9 cellular contexts compared by ENCODE assay signal in genomic region chr2:6917761-6918421, GRCh38. TPM values are rescaled to one million over a fixed set of nuclear protein-coding genes. Genes with fewer than 3 reads are reported as not detected.
A peak's percentile ranks its signal among the peaks of the same experiment; 100 is the strongest.
DNase-seq lines count a peak whose midpoint lies in the region; ATAC-seq, FAIRE-seq and TF ChIP-seq lines count a peak whose summit lies in the region.
"Had no signal": no experiment of that assay in that cellular context is flagged by ENCODE, and none has a peak within 500 bp of the region (broad histone marks: within the 10 kb centered on the region; RNA-seq: fewer than 3 reads in every experiment).

No MANE protein-coding gene starts in this region.

- H3K14ac ChIP-seq in H1 (ENCODE audit: insufficient read length): no peak overlapping the region

- H3K4me3 Mint-ChIP-seq in natural killer cell treated with Interleukin-12 subunit alpha and Interleukin-12 subunit beta and Interleukin-15 and Interleukin-18, amount 100 ng/mL, for 72 hours: peak overlapping the region; percentile 81

- H3K27ac ChIP-seq in PC-9 (no peak overlapping the region), H1 (ENCODE audit: low read depth, low read length) (no peak overlapping the region)

- no peak for TF ChIP-seq RAD21 in H1 (IDR thresholded peaks at IDR 0.05 in 1 of 2, conservative IDR thresholded peaks at IDR 0.05 in 1 of 2; ENCODE audit: low read depth in 2 of 2, low read length in 2 of 2)

- no TSS peak for BruUV-seq in PC-9 (replicated peaks; lab: Mats Ljungman, UMichigan)

- no peaks in the 10 kb centered on the region for H3K27me3 ChIP-seq in GM06990 (replicated peaks; ENCODE audit: control insufficient read depth, insufficient read depth, low read length)
- no peaks in the 10 kb centered on the region for H3K27me3 ChIP-seq in PC-9 (ENCODE audit: insufficient read depth, low read depth)
- H3K27me3 ChIP-seq in H1 (replicated peaks in 1 of 4; ENCODE audit: control insufficient read depth in 3 of 4, extremely low read depth in 1 of 4, insufficient read depth in 3 of 4, low read length in 3 of 4): peaks cover 0 to 12% (median under 1%) of the 10 kb centered on the region in 4 experiments; a peak in 2 of 7 replicates

- H2AK5ac ChIP-seq in H1 (ENCODE audit: low read depth, low read length): no peak overlapping the region

- CTCF ChIA-PET in PC-9 (lab: Charles Lee): no interaction called here
- CTCF ChIA-PET in H1 (lab: Charles Lee; ENCODE audit: partially characterized antibody): interaction anchor here (0.6 to 5.1 kb wide), 8 partner anchors 12 to 286 kb away, joined by 3 to 22 read pairs (median 4); no protein-coding TSS in a partner anchor

- peaks cover 7% of the 10 kb centered on the region; the same call in 1 of the 2 replicates for H3K79me1 ChIP-seq in H1 (ENCODE audit: low read depth, low read length)

- H2BK12ac ChIP-seq in H1 (ENCODE audit: low read depth, low read length): no peak overlapping the region

- H3F3A ChIP-seq in PC-9 (ENCODE audit: insufficient read depth, low read depth): no peaks in the 10 kb centered on the region

- H3K79me2 ChIP-seq in PC-9 (ENCODE audit: low read depth) (no peaks in the 10 kb centered on the region), H1 (ENCODE audit: control insufficient read depth in 1 of 2, insufficient read depth in 2 of 2, low read length in 2 of 2) (peaks cover 0 to 5% of the 10 kb centered on the region in 2 experiments; a peak in 2 of 4 replicates)

- H2BK20ac ChIP-seq in H1 (ENCODE audit: low read length): no peak overlapping the region

- peak overlapping the region; percentile 24; the same call in 1 of the 2 replicates for H3K18ac ChIP-seq in H1 (ENCODE audit: extremely low read depth, low read length)

- peaks cover 6% of the 10 kb centered on the region for H3K23me2 ChIP-seq in H1 (ENCODE audit: low read depth, low read length)

- H3K4me2 ChIP-seq in PC-9: peak overlapping the region; percentile 73
- H3K4me2 ChIP-seq in H1 (ENCODE audit: insufficient read depth in 1 of 2, low read depth in 2 of 2, low read length in 2 of 2): peak overlapping the region; percentile 82 to 83

- H2BK5ac ChIP-seq in H1 (ENCODE audit: low read depth, low read length): no peak overlapping the region

- H3K9ac ChIP-seq in H1 (replicated peaks in 1 of 4; ENCODE audit: extremely low read depth in 1 of 4, low read depth in 3 of 4, low read length in 3 of 4): peak overlapping the region; percentile 29 to 89 (median 53); a peak in 6 of 7 replicates

- H3K36me3 Mint-ChIP-seq in natural killer cell treated with Interleukin-12 subunit alpha and Interleukin-12 subunit beta and Interleukin-15 and Interleukin-18, amount 100 ng/mL, for 72 hours: peaks cover 7% of the 10 kb centered on the region

- peak overlapping the region in 1 of 2 donors; percentile 60 for H3K27ac Mint-ChIP-seq in natural killer cell treated with Interleukin-12 subunit alpha and Interleukin-12 subunit beta and Interleukin-15 and Interleukin-18, amount 100 ng/mL, for 72 hours

- TF ChIP-seq CTCF in GM06990 (IDR thresholded peaks at IDR 0.05; ENCODE audit: insufficient read depth, low read length, poor library complexity, severe bottlenecking) (no peak), PC-9 (conservative IDR thresholded peaks at IDR 0.05) (no peak), H1 (IDR thresholded peaks at IDR 0.05; ENCODE audit: control extremely low read depth in 1 of 3, insufficient read depth in 1 of 3, low read depth in 1 of 3, low read length in 3 of 3) (peak in 1 of 3 experiments; percentile 7; a peak in 1 of 4 replicates)

- FAIRE-seq in H1 (lab: Jason Lieb, UNC) (no peak), frontal cortex (lab: Jason Lieb, UNC) (no peak)
- FAIRE-seq: TTC549 had no signal

- peak; percentile 10 for ATAC-seq in GM21737 (IDR thresholded peaks at IDR 0.05; ENCODE audit: unreplicated experiment)
- ATAC-seq in natural killer cell treated with Interleukin-12 subunit alpha and Interleukin-12 subunit beta and Interleukin-15 and Interleukin-18, amount 100 ng/mL, for 72 hours: peak; percentile 61 to 66

- no peak overlapping the region for H4K5ac ChIP-seq in H1 (ENCODE audit: insufficient read length, low read depth, low read length)

- H3K4ac ChIP-seq in H1 (replicated peaks; ENCODE audit: insufficient read length, low read depth, low read length): no peak overlapping the region

- no peak overlapping the region for H2BK120ac ChIP-seq in H1 (replicated peaks; ENCODE audit: low read depth, low read length)

- no peaks in the 10 kb centered on the region for H3K27me3 Mint-ChIP-seq in natural killer cell treated with Interleukin-12 subunit alpha and Interleukin-12 subunit beta and Interleukin-15 and Interleukin-18, amount 100 ng/mL, for 72 hours

- POLR2A ChIA-PET in PC-9 (lab: Charles Lee; ENCODE audit: unreplicated experiment): no interaction called here
- POLR2A ChIA-PET in H1 (lab: Charles Lee; ENCODE audit: partially characterized antibody): interaction anchor here (1.1 to 2.5 kb wide), 2 partner anchors 11 to 1224 kb away, joined by 3 to 7 read pairs; no protein-coding TSS in a partner anchor

- no peak for TF ChIP-seq EP300 in H1 (IDR thresholded peaks at IDR 0.05; ENCODE audit: borderline replicate concordance in 1 of 2, low read depth in 2 of 2, low read length in 2 of 2)

- intact Hi-C loops in PC-9 (cut with micrococcal nuclease; ENCODE audit: unreplicated experiment): no loop called here

- DNase-seq in GM06990 (ENCODE audit: extremely low read depth, insufficient read length) (peak; percentile 19), PC-9 (no peak), H1 (ENCODE audit: low read depth in 1 of 2, low spot score in 2 of 2) (peak in 1 of 2 experiments; percentile 73), GF-D8 (lab: John Stamatoyannopoulos, UW) (no peak), frontal cortex (ENCODE audit: low spot score in 2 of 2) (no peak)
- no peak for DNase-seq in natural killer cell treated with Interleukin-12 subunit alpha and Interleukin-12 subunit beta and Interleukin-15 and Interleukin-18, amount 100 ng/mL, for 72 hours (ENCODE audit: low spot score)
- DNase-seq in stimulated activated naive CD4-positive, alpha-beta T cell treated with Interleukin-2 at 50 U/mL for 16 hours (lab: John Stamatoyannopoulos, UW): no peak

- H3K36me3 ChIP-seq in GM06990 (ENCODE audit: control insufficient read depth, insufficient read depth, low read length) (no peaks in the 10 kb centered on the region; the same call in 1 of the 2 replicates), PC-9 (ENCODE audit: low read depth) (no peaks in the 10 kb centered on the region), H1 (ENCODE audit: control insufficient read depth in 2 of 4, insufficient read depth in 4 of 4, low read length in 3 of 4) (no peaks in the 10 kb centered on the region)

- TF ChIP-seq POLR2A in H1 (IDR thresholded peaks at IDR 0.05; ENCODE audit: control extremely low read depth in 1 of 2, low read depth in 2 of 2, low read length in 2 of 2): no peak

- H2AFZ ChIP-seq in PC-9: peak overlapping the region; percentile 48
- no peak overlapping the region; the same call in 1 of the 2 replicates for H2AFZ ChIP-seq in H1 (ENCODE audit: low read length)

- H4K91ac ChIP-seq in H1 (replicated peaks; ENCODE audit: insufficient read length, low read length): no peak overlapping the region

- no peaks in the 10 kb centered on the region for H3K9me3 Mint-ChIP-seq in natural killer cell treated with Interleukin-12 subunit alpha and Interleukin-12 subunit beta and Interleukin-15 and Interleukin-18, amount 100 ng/mL, for 72 hours

- H4K8ac ChIP-seq in H1 (ENCODE audit: extremely low read depth, insufficient read depth, low read length): peak overlapping the region; percentile 60

- H3K9me2 ChIP-seq in PC-9 (ENCODE audit: insufficient read depth): no peaks in the 10 kb centered on the region

- H3K4me1 ChIP-seq in PC-9 (replicated peaks; ENCODE audit: insufficient read depth) (no peaks in the 10 kb centered on the region), H1 (replicated peaks in 1 of 4; ENCODE audit: control insufficient read depth in 3 of 4, insufficient read depth in 4 of 4, low read length in 3 of 4) (peaks cover 5 to 17% (median 9%) of the 10 kb centered on the region in 4 experiments)

- no peak overlapping the region for H2BK15ac ChIP-seq in H1 (ENCODE audit: low read length)

- H4K20me1 ChIP-seq in PC-9 (ENCODE audit: insufficient read depth): no peaks in the 10 kb centered on the region
- peaks cover 2 to 6% of the 10 kb centered on the region in 2 experiments for H4K20me1 ChIP-seq in H1 (replicated peaks in 1 of 2; ENCODE audit: control insufficient read depth in 1 of 2, insufficient read depth in 2 of 2, low read length in 2 of 2)

- H3K4me3 ChIP-seq in GM06990 (replicated peaks; ENCODE audit: low read depth, low read length) (peak overlapping the region; percentile 60), PC-9 (peak overlapping the region; percentile 50), H1 (ENCODE audit: extremely low read depth in 1 of 4, insufficient read depth in 2 of 4, low read depth in 3 of 4, low read length in 4 of 4) (peak overlapping the region; percentile 49 to 90 (median 60))

- 1% methylated on average over 46 of the region's 68 CpGs; no CpG with 5 or more reads in 1 of the 2 experiments for WGBS in H1 (ENCODE audit: extremely low coverage in 1 of 2, insufficient coverage in 1 of 2, insufficient read length in 1 of 2, insufficient replicate concordance in 2 of 2, low coverage in 1 of 2, low lambda C conversion rate in 2 of 2, missing lambda C conversion rate in 1 of 2), 2 experiments

- no peak overlapping the region for H3K23ac ChIP-seq in H1 (ENCODE audit: insufficient read length)

- H3K9me3 ChIP-seq in PC-9 (ENCODE audit: insufficient read depth, low read depth) (no peaks in the 10 kb centered on the region), H1 (ENCODE audit: insufficient read depth in 2 of 2, low read depth in 1 of 2, low read length in 1 of 2) (no peaks in the 10 kb centered on the region)

- no peak overlapping the region for H3K56ac ChIP-seq in H1 (replicated peaks; ENCODE audit: insufficient read length, low read depth, low read length)

- peaks cover 40 to 44% of the 10 kb centered on the region in 2 donors for H3K4me1 Mint-ChIP-seq in natural killer cell treated with Interleukin-12 subunit alpha and Interleukin-12 subunit beta and Interleukin-15 and Interleukin-18, amount 100 ng/mL, for 72 hours (ENCODE audit: low read depth in 2 of 2)

RNA-seq across cellular contexts. Expression of gene RNF144A, which starts 0.7 kb away (rescaled TPM):
- total RNA-seq in PC-9 (2021) (0.94 and 1.1 TPM in 2 replicates), frontal cortex (33.8 TPM)
- total RNA-seq in H1 (2021; fragmentation: NEBNext Ultra II Directional; extraction: Animal tissue kit (Norgen Biotek cat#: 25700)): 15.0 and 15.1 TPM in 2 replicates
- polyA plus RNA-seq in H1 (2011; rRNA removed): 14.0 and 14.1 TPM in 2 replicates
- polyA plus RNA-seq in H1 (2011; cell fraction: cytosol; rRNA removed): 12.8 TPM
- 18.8 TPM for polyA plus RNA-seq in H1 (2011; cell fraction: nucleus; rRNA removed)
- polyA plus RNA-seq in H1 (2012, experiment 1 of 2): 9.2 to 12.6 TPM (median 9.7 TPM) in 4 replicates
- polyA plus RNA-seq in H1 (2012, experiment 2 of 2): 2.8 TPM
- 6.2 TPM for polyA plus RNA-seq in H1 (2013, experiment 1 of 2)
- polyA plus RNA-seq in H1 (2013, experiment 2 of 2): 6.5 TPM
- polyA minus RNA-seq in H1 (2011; rRNA and poly(A)+ RNA removed): 33.4 and 44.2 TPM in 2 replicates
- polyA minus RNA-seq in H1 (2011; cell fraction: cytosol; rRNA and poly(A)+ RNA removed): 18.0 TPM
- polyA minus RNA-seq in H1 (2011; cell fraction: nucleus; rRNA and poly(A)+ RNA removed): 37.8 TPM
- total RNA-seq in natural killer cell treated with Interleukin-12 subunit alpha and Interleukin-12 subunit beta and Interleukin-15 and Interleukin-18, amount 100 ng/mL, for 72 hours: 10 to 100 TPM; 17.2 to 66.1 TPM

RNA-seq across cellular contexts. Expression of gene RSAD2, which starts 40.3 kb away (rescaled TPM):
- total RNA-seq in PC-9 (2021) (not detected in 2 replicates), frontal cortex (3.3 TPM)
- total RNA-seq in H1 (2021; fragmentation: NEBNext Ultra II Directional; extraction: Animal tissue kit (Norgen Biotek cat#: 25700)): not detected in 2 replicates
- not detected in 2 replicates for polyA plus RNA-seq in H1 (2011; rRNA removed)
- polyA plus RNA-seq in H1 (2011; cell fraction: cytosol; rRNA removed): 0.18 TPM
- polyA plus RNA-seq in H1 (2011; cell fraction: nucleus; rRNA removed): not detected
- polyA plus RNA-seq in H1 (2012, experiment 1 of 2): 0.27 TPM in 1 of 4 replicates, not detected in the others
- polyA plus RNA-seq in H1 (2012, experiment 2 of 2): not detected
- polyA plus RNA-seq in H1 (2013, experiment 1 of 2): 0.04 TPM
- polyA plus RNA-seq in H1 (2013, experiment 2 of 2): 0.02 TPM
- polyA minus RNA-seq in H1 (2011; rRNA and poly(A)+ RNA removed): 0.03 and 0.83 TPM in 2 replicates
- polyA minus RNA-seq in H1 (2011; cell fraction: cytosol; rRNA and poly(A)+ RNA removed): not detected
- not detected for polyA minus RNA-seq in H1 (2011; cell fraction: nucleus; rRNA and poly(A)+ RNA removed)
- 1 to 10 TPM; 2.2 to 6.8 TPM for total RNA-seq in natural killer cell treated with Interleukin-12 subunit alpha and Interleukin-12 subunit beta and Interleukin-15 and Interleukin-18, amount 100 ng/mL, for 72 hours

RNA-seq across cellular contexts. Expression of gene CMPK2, which starts 52.2 kb away (rescaled TPM):
- total RNA-seq in PC-9 (2021) (not detected in 2 replicates), frontal cortex (10.2 TPM)
- total RNA-seq in H1 (2021; fragmentation: NEBNext Ultra II Directional; extraction: Animal tissue kit (Norgen Biotek cat#: 25700)): 0.28 and 0.31 TPM in 2 replicates
- 0.46 and 0.53 TPM in 2 replicates for polyA plus RNA-seq in H1 (2011; rRNA removed)
- 0.36 TPM for polyA plus RNA-seq in H1 (2011; cell fraction: cytosol; rRNA removed)
- 0.34 TPM for polyA plus RNA-seq in H1 (2011; cell fraction: nucleus; rRNA removed)
- 0.16 to 0.51 TPM (median 0.40 TPM) in 4 replicates for polyA plus RNA-seq in H1 (2012, experiment 1 of 2)
- polyA plus RNA-seq in H1 (2012, experiment 2 of 2): 0.70 TPM
- 0.28 TPM for polyA plus RNA-seq in H1 (2013, experiment 1 of 2)
- 0.33 TPM for polyA plus RNA-seq in H1 (2013, experiment 2 of 2)
- 1.1 and 1.6 TPM in 2 replicates for polyA minus RNA-seq in H1 (2011; rRNA and poly(A)+ RNA removed)
- polyA minus RNA-seq in H1 (2011; cell fraction: cytosol; rRNA and poly(A)+ RNA removed): not detected
- polyA minus RNA-seq in H1 (2011; cell fraction: nucleus; rRNA and poly(A)+ RNA removed): 0.70 TPM
- total RNA-seq in natural killer cell treated with Interleukin-12 subunit alpha and Interleukin-12 subunit beta and Interleukin-15 and Interleukin-18, amount 100 ng/mL, for 72 hours: 1 to 10 TPM; 5.7 to 6.4 TPM
